ENCODE assay signal across 22 cellular contexts in genomic region chr6:141301779-141302178, GRCh38.
"Had no signal": no experiment of that assay in that cellular context is flagged by ENCODE, and none has a peak within 500 bp of the region (broad histone marks: within the 10 kb centered on the region; RNA-seq: fewer than 3 reads in every experiment).

No MANE protein-coding gene starts in this region.

- H3K27me3 ChIP-seq: breast epithelium, colonic mucosa, right atrium auricular region, stomach, tibial artery had no signal

- H3K9me3 ChIP-seq: breast epithelium, colonic mucosa, left ventricle myocardium inferior, mucosa of descending colon, right atrium auricular region, stomach, tibial artery had no signal

- H3K4me3 ChIP-seq: breast epithelium, colonic mucosa, left ventricle myocardium inferior, lung, mucosa of descending colon, right atrium auricular region, stomach, tibial artery had no signal

- DNase-seq: activated CD4-positive, alpha-beta memory T cell treated with anti-CD3 and anti-CD28 coated beads, Interleukin-2, amount 10 ng/mL, durations not matched to agents 7 days and 5 days; activated CD4-positive, alpha-beta T cell treated with anti-CD3 and anti-CD28 coated beads for 1 hour; activated CD4-positive, alpha-beta T cell treated with anti-CD3 and anti-CD28 coated beads, Interleukin-2, amount 10 ng/mL, durations not matched to agents 7 days and 5 days; activated gamma-delta T cell treated with Interleukin-2 at 50 U/mL for 16 hours; activated naive CD8-positive, alpha-beta T cell treated with anti-CD3 and anti-CD28 coated beads, Interleukin-2, amount 50 U/mL, for 24 hours; activated T-cell treated with anti-CD3 and anti-CD28 coated beads, Interleukin-2, amount 50 U/mL, for 4 hours; colonic mucosa; effector CD8-positive, alpha-beta T cell; foreskin melanocyte; left ventricle myocardium inferior; mucosa of descending colon; stimulated activated CD4-positive, alpha-beta T cell treated with anti-CD3 and anti-CD28 coated beads, Interleukin-15, amount 100 ng/mL, for 24 hours; stimulated activated CD4-positive, alpha-beta T cell treated with anti-CD3 and anti-CD28 coated beads, Interleukin-2, amount 100 ng/mL, for 24 hours; stimulated activated naive B cell treated with anti-CD40 and anti-IgM and Interleukin-4, amounts not matched to agents 10 μg/mL and 1 μg/mL and 100 μg/mL, for 72 hours; stomach; T-helper 2 cell; tibial artery had no signal

- H3K4me1 ChIP-seq: breast epithelium, colonic mucosa, right atrium auricular region, stomach had no signal

- H3K27ac ChIP-seq: breast epithelium, colonic mucosa, left ventricle myocardium inferior, right atrium auricular region, stomach, tibial artery had no signal

- ATAC-seq: activated naive CD8-positive, alpha-beta T cell treated with anti-CD3 and anti-CD28 coated beads, Interleukin-2, amount 50 U/mL, for 24 hours; activated T-cell treated with anti-CD3 and anti-CD28 coated beads, Interleukin-2, amount 50 U/mL, for 4 hours; activated T-helper 17 cell treated with anti-CD3 and anti-CD28 coated beads, Interleukin-2, amount 50 U/mL, for 72 hours; mucosa of descending colon; natural killer cell treated with Interleukin-12 subunit alpha and Interleukin-12 subunit beta and Interleukin-15 and Interleukin-18, amount 100 ng/mL, for 72 hours; stimulated activated naive B cell treated with anti-CD40 and anti-IgM and Interleukin-4, amounts not matched to agents 10 μg/mL and 1 μg/mL and 100 μg/mL, for 72 hours had no signal

- H3K36me3 ChIP-seq: breast epithelium, colonic mucosa, left ventricle myocardium inferior, right atrium auricular region, stomach, tibial artery had no signal
